In the genomic region with DNA sequence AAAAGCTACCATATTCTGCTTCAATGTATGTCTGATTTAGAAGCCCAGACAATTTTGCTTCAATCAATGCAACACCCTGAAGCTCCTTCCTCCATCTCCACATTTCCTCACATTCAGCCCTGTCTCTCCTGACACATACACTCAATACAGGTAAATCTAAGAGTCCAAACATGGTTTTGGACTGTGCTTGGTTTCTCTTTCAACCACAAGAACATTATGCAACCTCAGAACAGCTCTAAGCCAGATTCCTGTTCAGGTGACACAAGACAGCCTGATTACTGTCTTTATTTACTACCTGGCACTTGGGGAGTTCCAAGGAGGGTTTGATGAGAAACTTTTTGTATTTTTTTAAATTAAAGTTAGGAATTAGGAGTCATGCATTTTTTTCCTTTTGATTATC, we compare ENCODE assay signal across 24 cellular contexts.
"Had no signal": no experiment of that assay in that cellular context is flagged by ENCODE, and none has a peak within 500 bp of the region (broad histone marks: within the 10 kb centered on the region; RNA-seq: fewer than 3 reads in every experiment).

No MANE protein-coding gene starts in this region.

- DNase-seq: activated CD4-positive, alpha-beta T cell treated with anti-CD3 and anti-CD28 coated beads, Interleukin-2, amount 10 ng/mL, durations not matched to agents 7 days and 5 days; activated CD4-positive, CD25-positive, alpha-beta regulatory T cell treated with anti-CD3 and anti-CD28 coated beads, Interleukin-2, amount 50 U/mL, for 72 hours; activated CD8-positive, alpha-beta memory T cell treated with anti-CD3 and anti-CD28 coated beads, Interleukin-2, amount 10 ng/mL, durations not matched to agents 7 days and 5 days; activated CD8-positive, alpha-beta T cell treated with anti-CD3 and anti-CD28 coated beads for 36 hours; activated effector memory CD4-positive, alpha-beta T cell treated with anti-CD3 and anti-CD28 coated beads, Interleukin-2, amount 50 U/mL, for 16 hours; activated T-cell treated with anti-CD3 and anti-CD28 coated beads for 4 hours; aorta; brain microvascular endothelial cell; erythroblast; immature natural killer cell; kidney glomerular epithelial cell; mesenchymal stem cell; nephron progenitor cell; occipital lobe; posterior cingulate gyrus; sigmoid colon; stimulated activated CD4-positive, alpha-beta T cell treated with anti-CD3 and anti-CD28 coated beads, Interleukin-2, amount 100 ng/mL, for 48 hours; stimulated activated CD8-positive, alpha-beta memory T cell treated with anti-CD3 and anti-CD28 coated beads, Interleukin-4, amount 100 ng/mL, for 48 hours; stimulated activated naive CD4-positive, alpha-beta T cell; T-cell; testis; trophoblast cell; uterus; WERI-Rb-1 had no signal

- H3K4me3 ChIP-seq: sigmoid colon, testis, uterus had no signal

- ATAC-seq: activated CD8-positive, alpha-beta memory T cell treated with anti-CD3 and anti-CD28 coated beads, Interleukin-2, amount 10 ng/mL, durations not matched to agents 7 days and 5 days; activated CD8-positive, alpha-beta T cell treated with anti-CD3 and anti-CD28 coated beads for 36 hours; T-cell had no signal

- H3K27ac ChIP-seq: brain microvascular endothelial cell, sigmoid colon, testis, uterus, WERI-Rb-1 had no signal

- H3K4me1 ChIP-seq: testis, uterus had no signal

- H3K27me3 ChIP-seq: brain microvascular endothelial cell, sigmoid colon, testis, uterus had no signal

- H3K9me3 ChIP-seq: sigmoid colon, testis, uterus had no signal

- H3K36me3 ChIP-seq: brain microvascular endothelial cell, sigmoid colon, uterus, WERI-Rb-1 had no signal
